8 cellular contexts compared by ENCODE assay signal in the genomic region with DNA sequence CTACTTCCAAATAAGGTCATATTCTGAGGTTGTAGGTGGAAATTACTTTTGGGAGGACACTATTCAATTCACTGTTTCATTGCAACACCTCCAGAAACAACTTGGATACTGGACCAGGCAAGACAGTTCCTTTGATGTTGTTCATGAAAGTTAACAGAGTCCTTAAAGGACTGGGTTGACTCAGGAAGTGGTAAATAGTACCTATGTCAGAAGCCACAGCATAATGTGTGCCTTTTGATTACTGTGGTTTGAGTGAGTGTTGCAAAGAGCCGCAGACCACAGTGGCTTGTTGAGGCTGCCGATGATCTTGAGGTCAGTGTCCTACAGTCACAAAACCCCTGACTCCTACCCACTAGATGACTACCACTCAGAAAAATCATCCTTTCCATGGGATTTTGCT. TPM values are rescaled to one million over a fixed set of nuclear protein-coding genes. Genes with fewer than 3 reads are reported as not detected.
DNase-seq lines count a peak whose midpoint lies in the region; ATAC-seq lines count a peak whose summit lies in the region.

No MANE protein-coding gene starts in this region.

- DNase-seq in AML-193 (lab: John Stamatoyannopoulos, UW) (peak; percentile 60 to 80), NCI-H2227 (lab: John Stamatoyannopoulos, UW; ENCODE audit: unreplicated experiment) (no peak), NCI-H524 (lab: John Stamatoyannopoulos, UW) (no peak), sciatic nerve (ENCODE audit: low spot score) (no peak)
- peak; percentile 13 to 25 for DNase-seq in activated CD8-positive, alpha-beta memory T cell treated with anti-CD3 and anti-CD28 coated beads for 4 hours (ENCODE audit: low read depth in 2 of 2)
- peak; percentile 54 to 58 for DNase-seq in stimulated activated CD4-positive, alpha-beta T cell treated with anti-CD3 and anti-CD28 coated beads, Interleukin-2, amount 100 ng/mL, for 24 hours

- peak; percentile 86 for ATAC-seq in GM19468 (IDR thresholded peaks at IDR 0.05; ENCODE audit: extremely low read depth, unreplicated experiment)
- ATAC-seq in HG03575 (IDR thresholded peaks at IDR 0.05; ENCODE audit: extremely low read depth, insufficient number of reproducible peaks, low FRiP score, unreplicated experiment) = peak; percentile 89
- no peak for ATAC-seq in sciatic nerve

- intact Hi-C loops in sciatic nerve (cut with DNase I) = no loop called here

RNA-seq across cellular contexts. Expression of a gene that starts 10.9 kb away (rescaled TPM):
- total RNA-seq in sciatic nerve = 3.3 TPM

Comparison
In these comparisons a context has a peak if more than half of its experiments do, and no peak if none do; other contexts are left out.
1. DNase-seq: peak in AML-193 (2 of 2), activated CD8-positive, alpha-beta memory T cell treated with anti-CD3 and anti-CD28 coated beads for 4 hours (2 of 2) and stimulated activated CD4-positive, alpha-beta T cell treated with anti-CD3 and anti-CD28 coated beads, Interleukin-2, amount 100 ng/mL, for 24 hours (2 of 2); none in NCI-H2227 (single experiment), NCI-H524 (0 of 2) and sciatic nerve (single experiment).